ENCODE assay signal across 8 cellular contexts in genomic region chr5:100904259-100904822, GRCh38. TPM values are rescaled to one million over a fixed set of nuclear protein-coding genes. Genes with fewer than 3 reads are reported as not detected.
A peak's percentile ranks its signal among the peaks of the same experiment; 100 is the strongest.
DNase-seq lines count a peak whose midpoint lies in the region; ATAC-seq and TF ChIP-seq lines count a peak whose summit lies in the region.

No MANE protein-coding gene starts in this region.

- H2BK120ac ChIP-seq in IMR-90 (ENCODE audit: low read depth, low read length) (no peak overlapping the region), mesenchymal stem cell (ENCODE audit: low read depth, low read length) (no peak overlapping the region)

- H2BK12ac ChIP-seq in mesenchymal stem cell (ENCODE audit: low read length in 2 of 2): no peak overlapping the region

- no peak for TF ChIP-seq POLR2A in IMR-90 (IDR thresholded peaks at IDR 0.05; ENCODE audit: low read depth, low read length)

- peak overlapping the region; percentile 72 for H3K4me3 ChIP-seq in CD8-positive, alpha-beta T cell (ENCODE audit: low read depth, low read length)
- no peak overlapping the region for H3K4me3 ChIP-seq in IMR-90 (ENCODE audit: insufficient read depth, low read depth, low read length)
- H3K4me3 ChIP-seq in mesenchymal stem cell (ENCODE audit: insufficient read depth in 1 of 2, low read depth in 1 of 2, low read length in 2 of 2): peak overlapping the region in 1 of 2 experiments; percentile 87

- H2AFZ ChIP-seq in IMR-90 (replicated peaks; ENCODE audit: low read length, poor library complexity): peak overlapping the region; percentile 36
- H2AFZ ChIP-seq in mesenchymal stem cell (ENCODE audit: low read depth, low read length): no peak overlapping the region

- H2BK20ac ChIP-seq in IMR-90 (ENCODE audit: low read depth, low read length): no peak overlapping the region

- no peaks in the 10 kb centered on the region for H3K27me3 Mint-ChIP-seq in CD8-positive, alpha-beta T cell (ENCODE audit: low read depth)
- no peaks in the 10 kb centered on the region for H3K27me3 Mint-ChIP-seq in activated CD8-positive, alpha-beta memory T cell treated with anti-CD3 and anti-CD28 coated beads, Interleukin-2, amount 10 ng/mL, durations not matched to agents 7 days and 5 days
- H3K27me3 Mint-ChIP-seq in glutamatergic neuron (ENCODE audit: unreplicated experiment): peaks cover 18% of the 10 kb centered on the region

- dilution Hi-C loops in IMR-90 (cut with HindIII; ENCODE audit: low sequenced_read_pairs, unreplicated experiment): no loop called here

- H2BK15ac ChIP-seq in IMR-90 (ENCODE audit: low read depth, low read length) (no peak overlapping the region), mesenchymal stem cell (ENCODE audit: low read depth, poor library complexity, severe bottlenecking) (no peak overlapping the region)

- H3K36me3 ChIP-seq in CD8-positive, alpha-beta T cell (ENCODE audit: insufficient read depth, low read length): no peaks in the 10 kb centered on the region
- H3K36me3 ChIP-seq in IMR-90 (ENCODE audit: control insufficient read depth, insufficient read depth, low read length) (no peaks in the 10 kb centered on the region), mesenchymal stem cell (ENCODE audit: control insufficient read depth in 1 of 2, insufficient read depth in 2 of 2, low read depth in 1 of 2, low read length in 2 of 2) (no peaks in the 10 kb centered on the region)

- peak overlapping the region; percentile 97 for H3K27ac Mint-ChIP-seq in CD8-positive, alpha-beta T cell
- peak overlapping the region; percentile 94 for H3K27ac Mint-ChIP-seq in activated CD8-positive, alpha-beta memory T cell treated with anti-CD3 and anti-CD28 coated beads, Interleukin-2, amount 10 ng/mL, durations not matched to agents 7 days and 5 days
- no peak overlapping the region for H3K27ac Mint-ChIP-seq in glutamatergic neuron (ENCODE audit: unreplicated experiment)

- no peaks in the 10 kb centered on the region for H3K27me3 ChIP-seq in CD8-positive, alpha-beta T cell (ENCODE audit: insufficient read depth, low read length)
- H3K27me3 ChIP-seq in IMR-90 (ENCODE audit: control insufficient read depth, insufficient read depth, low read length) (peaks cover 26% of the 10 kb centered on the region), mesenchymal stem cell (ENCODE audit: control insufficient read depth in 1 of 2, insufficient read depth in 1 of 2, low read length in 2 of 2) (peaks cover 0 to 46% of the 10 kb centered on the region in 2 experiments)

- no peak for TF ChIP-seq RAD21 in IMR-90 (IDR thresholded peaks at IDR 0.05; ENCODE audit: low read length)

- no peak overlapping the region for H4K5ac ChIP-seq in IMR-90 (ENCODE audit: low read depth, low read length)

- ATAC-seq in CD8-positive, alpha-beta T cell: peak; percentile 15
- ATAC-seq in GM21381 (IDR thresholded peaks at IDR 0.05; ENCODE audit: unreplicated experiment) (peak; percentile 20), IMR-90 (ENCODE audit: low read depth) (no peak)
- ATAC-seq in activated CD8-positive, alpha-beta memory T cell treated with anti-CD3 and anti-CD28 coated beads, Interleukin-2, amount 10 ng/mL, durations not matched to agents 7 days and 5 days: peak; percentile 28

- H3K27ac ChIP-seq in CD8-positive, alpha-beta T cell (ENCODE audit: low read depth, low read length): peak overlapping the region; percentile 70
- H3K27ac ChIP-seq in IMR-90 (ENCODE audit: insufficient read depth, low read length) (no peak overlapping the region), mesenchymal stem cell (ENCODE audit: low read length, poor library complexity, severe bottlenecking) (no peak overlapping the region)

- no peaks in the 10 kb centered on the region for H3K79me1 ChIP-seq in IMR-90 (ENCODE audit: low read depth in 1 of 2, low read length in 2 of 2)
- H3K79me1 ChIP-seq in mesenchymal stem cell (replicated peaks; ENCODE audit: low read length, poor library complexity, severe bottlenecking): no peaks in the 10 kb centered on the region

- no peak overlapping the region for H4K91ac ChIP-seq in IMR-90 (ENCODE audit: insufficient read depth, low read depth, low read length)
- no peak overlapping the region for H4K91ac ChIP-seq in mesenchymal stem cell (ENCODE audit: low read length)

- no peak overlapping the region for H3K56ac ChIP-seq in IMR-90 (ENCODE audit: extremely low read depth, insufficient read depth, low read length)

- H3K18ac ChIP-seq in IMR-90 (ENCODE audit: low read depth, low read length) (no peak overlapping the region), mesenchymal stem cell (ENCODE audit: low read depth in 1 of 2, low read length in 2 of 2) (peak overlapping the region in 1 of 2 experiments; percentile 23)

- H2BK5ac ChIP-seq in IMR-90 (ENCODE audit: low read depth, low read length, poor library complexity, severe bottlenecking) (no peak overlapping the region), mesenchymal stem cell (ENCODE audit: low read depth, low read length, poor library complexity, severe bottlenecking) (no peak overlapping the region)

- POLR2A ChIA-PET in CD8-positive, alpha-beta T cell (lab: Charles Lee): interaction anchor here (0.7 to 5.7 kb wide), 3 partner anchors 14 to 1975 kb away, joined by 3 to 71 read pairs (median 10); no protein-coding TSS in a partner anchor
- POLR2A ChIA-PET in IMR-90 (lab: Charles Lee; ENCODE audit: unreplicated experiment): no interaction called here

- H4K8ac ChIP-seq in IMR-90 (ENCODE audit: low read depth in 2 of 2, low read length in 2 of 2): no peak overlapping the region
- H4K8ac ChIP-seq in mesenchymal stem cell (ENCODE audit: low read length): no peak overlapping the region

- H3K23ac ChIP-seq in IMR-90 (ENCODE audit: low read depth, low read length): no peak overlapping the region
- no peak overlapping the region for H3K23ac ChIP-seq in mesenchymal stem cell (ENCODE audit: low read length in 2 of 2)

- DNase-seq in CD8-positive, alpha-beta T cell: peak in 4 of 7 experiments; percentile 47 to 71 (median 57)
- DNase-seq in IMR-90 (no peak), glutamatergic neuron (no peak), hippocampal formation (lab: John Stamatoyannopoulos, UW) (no peak), mesenchymal stem cell (no peak)
- peak; percentile 85 for DNase-seq in activated CD8-positive, alpha-beta memory T cell treated with anti-CD3 and anti-CD28 coated beads, Interleukin-2, amount 10 ng/mL, durations not matched to agents 7 days and 5 days
- DNase-seq in stimulated activated CD4-positive, alpha-beta T cell treated with anti-CD3 and anti-CD28 coated beads, Interleukin-12 subunit alpha, Interleukin-12 subunit beta, amount 100 ng/mL, for 48 hours (ENCODE audit: low read depth in 2 of 3, low spot score in 1 of 3): peak in 2 of 3 donors; percentile 38 to 48

- peak overlapping the region; percentile 88 for H3K4me3 Mint-ChIP-seq in CD8-positive, alpha-beta T cell
- H3K4me3 Mint-ChIP-seq in activated CD8-positive, alpha-beta memory T cell treated with anti-CD3 and anti-CD28 coated beads, Interleukin-2, amount 10 ng/mL, durations not matched to agents 7 days and 5 days: peak overlapping the region; percentile 84
- H3K4me3 Mint-ChIP-seq in glutamatergic neuron (ENCODE audit: unreplicated experiment): peak overlapping the region; percentile 92

- intact Hi-C loops in CD8-positive, alpha-beta T cell (cut with DNase I, micrococcal nuclease): loop anchor here (5.0 kb wide), 8 partner anchors 38 to 1977 kb away; partner anchors contain the start of gene CHD1 (in 1 of the 2)
- intact Hi-C loops in IMR-90 (cut with micrococcal nuclease): no loop called here

- H3K14ac ChIP-seq in IMR-90 (replicated peaks; ENCODE audit: low read depth, low read length) (no peak overlapping the region), mesenchymal stem cell (ENCODE audit: low read length in 2 of 2) (no peak overlapping the region)

- H3K4me1 Mint-ChIP-seq in CD8-positive, alpha-beta T cell (ENCODE audit: low read depth): peaks cover 47% of the 10 kb centered on the region
- peaks cover 30% of the 10 kb centered on the region for H3K4me1 Mint-ChIP-seq in activated CD8-positive, alpha-beta memory T cell treated with anti-CD3 and anti-CD28 coated beads, Interleukin-2, amount 10 ng/mL, durations not matched to agents 7 days and 5 days
- H3K4me1 Mint-ChIP-seq in glutamatergic neuron (ENCODE audit: low read depth, unreplicated experiment): peaks cover 13% of the 10 kb centered on the region

- H3K9me3 Mint-ChIP-seq in CD8-positive, alpha-beta T cell: no peaks in the 10 kb centered on the region
- H3K9me3 Mint-ChIP-seq in activated CD8-positive, alpha-beta memory T cell treated with anti-CD3 and anti-CD28 coated beads, Interleukin-2, amount 10 ng/mL, durations not matched to agents 7 days and 5 days (ENCODE audit: low read depth): no peaks in the 10 kb centered on the region
- peaks cover 3% of the 10 kb centered on the region for H3K9me3 Mint-ChIP-seq in glutamatergic neuron (ENCODE audit: unreplicated experiment)

- TF ChIP-seq CTCF in CD8-positive, alpha-beta T cell (IDR thresholded peaks at IDR 0.05): no peak
- TF ChIP-seq CTCF in IMR-90 (conservative IDR thresholded peaks at IDR 0.05; ENCODE audit: low read depth, low read length): no peak
- TF ChIP-seq CTCF in glutamatergic neuron (IDR thresholded peaks at IDR 0.05; ENCODE audit: partially characterized antibody, unreplicated experiment): no peak

- H3K4ac ChIP-seq in IMR-90 (ENCODE audit: low read depth, low read length): no peak overlapping the region
- H3K4ac ChIP-seq in mesenchymal stem cell (ENCODE audit: low read depth in 1 of 2, low read length in 2 of 2): no peak overlapping the region

- in situ Hi-C loops in IMR-90 (cut with MboI; ENCODE audit: low sequenced_read_pairs): no loop called here

- BruUV-seq in IMR-90 (replicated peaks; lab: Mats Ljungman, UMichigan): no TSS peak

- CTCF ChIA-PET in CD8-positive, alpha-beta T cell (lab: Charles Lee): interaction anchor here (0.6 to 1.3 kb wide), 4 partner anchors 13 to 61 kb away, joined by 3 to 4 read pairs (median 4); no protein-coding TSS in a partner anchor
- CTCF ChIA-PET in IMR-90 (lab: Yijun Ruan, JAX): no interaction called here
- CTCF ChIA-PET in activated CD8-positive, alpha-beta memory T cell treated with anti-CD3 and anti-CD28 coated beads, Interleukin-2, amount 10 ng/mL, durations not matched to agents 7 days and 5 days (lab: Charles Lee): interaction anchor here (0.6 to 5.4 kb wide), 2 partner anchors 13 to 100 kb away, joined by 4 to 34 read pairs; no protein-coding TSS in a partner anchor

- no peak overlapping the region for H2AK5ac ChIP-seq in IMR-90 (ENCODE audit: low read depth, low read length)
- H2AK5ac ChIP-seq in mesenchymal stem cell (ENCODE audit: low read length, severe bottlenecking): no peak overlapping the region

- no peaks in the 10 kb centered on the region for H4K20me1 ChIP-seq in IMR-90 (ENCODE audit: insufficient read depth, low read length)

- H3K9ac ChIP-seq in IMR-90 (ENCODE audit: low read depth, low read length): no peak overlapping the region
- no peak overlapping the region for H3K9ac ChIP-seq in mesenchymal stem cell (ENCODE audit: low read length)

- H2AK9ac ChIP-seq in IMR-90 (replicated peaks; ENCODE audit: low read depth, low read length, poor library complexity): no peak overlapping the region

- no peak overlapping the region for H3K4me2 ChIP-seq in IMR-90 (ENCODE audit: low read depth, low read length)
- no peak overlapping the region for H3K4me2 ChIP-seq in mesenchymal stem cell (ENCODE audit: low read length, poor library complexity, severe bottlenecking)

- peaks cover 20% of the 10 kb centered on the region for H3K36me3 Mint-ChIP-seq in CD8-positive, alpha-beta T cell
- peaks cover 33% of the 10 kb centered on the region for H3K36me3 Mint-ChIP-seq in activated CD8-positive, alpha-beta memory T cell treated with anti-CD3 and anti-CD28 coated beads, Interleukin-2, amount 10 ng/mL, durations not matched to agents 7 days and 5 days
- no peaks in the 10 kb centered on the region for H3K36me3 Mint-ChIP-seq in glutamatergic neuron (ENCODE audit: unreplicated experiment)

- H3K4me1 ChIP-seq in CD8-positive, alpha-beta T cell (ENCODE audit: insufficient read depth, low read length): peaks cover 9% of the 10 kb centered on the region
- no peaks in the 10 kb centered on the region for H3K4me1 ChIP-seq in IMR-90 (ENCODE audit: control insufficient read depth, insufficient read depth, low read length)
- peaks cover 12% of the 10 kb centered on the region for H3K4me1 ChIP-seq in mesenchymal stem cell (ENCODE audit: control insufficient read depth, insufficient read depth, low read depth, low read length)

- H3K9me1 ChIP-seq in IMR-90 (ENCODE audit: insufficient read depth, low read length): no peaks in the 10 kb centered on the region

- 55% methylated on average over 6 of the region's 22 CpGs; no CpG with 5 or more reads in 1 of the 2 experiments for WGBS in IMR-90 (ENCODE audit: extremely low coverage in 2 of 2, insufficient read length in 1 of 2), 2 experiments
- WGBS in mesenchymal stem cell: 59% methylated on average over 22 of the region's 22 CpGs

- no peaks in the 10 kb centered on the region for H3K9me3 ChIP-seq in CD8-positive, alpha-beta T cell (ENCODE audit: low read length)
- no peaks in the 10 kb centered on the region for H3K9me3 ChIP-seq in IMR-90 (ENCODE audit: control insufficient read depth, insufficient read depth, low read length)
- H3K9me3 ChIP-seq in mesenchymal stem cell (ENCODE audit: control insufficient read depth, low read length): no peaks in the 10 kb centered on the region

RNA-seq across cellular contexts. Expression of gene ST8SIA4, which starts 1.3 kb away (rescaled TPM):
- 10 to 100 TPM; 15.6 to 16.4 TPM for total RNA-seq in CD8-positive, alpha-beta T cell
- total RNA-seq in IMR-90 (2012; rRNA removed) (under 0.01 and 0.18 TPM in 2 replicates), glutamatergic neuron (ENCODE audit: unreplicated experiment) (12.6 TPM)
- 0.01 and 0.02 TPM in 2 replicates for polyA plus RNA-seq in IMR-90 (2012; rRNA removed)
- polyA plus RNA-seq in IMR-90 (2012; cell fraction: cytosol; rRNA removed): 0.02 TPM in 1 of 2 replicates, not detected in the other
- polyA plus RNA-seq in IMR-90 (2012; cell fraction: nucleus; rRNA removed; ENCODE audit: low replicate concordance): 0.01 TPM in 1 of 2 replicates, not detected in the other
- 10 to 100 TPM; 53.3 to 59.3 TPM for total RNA-seq in activated CD8-positive, alpha-beta memory T cell treated with anti-CD3 and anti-CD28 coated beads, Interleukin-2, amount 10 ng/mL, durations not matched to agents 7 days and 5 days
- polyA plus RNA-seq in mesenchymal stem cell (2013, experiment 1 of 2): 0.76 TPM
- polyA plus RNA-seq in mesenchymal stem cell (2013, experiment 2 of 2): 0.85 TPM

Comparison
In these comparisons a context has a peak if more than half of its experiments do, and no peak if none do; other contexts are left out.
1. DNase-seq: peak in CD8-positive, alpha-beta T cell (4 of 7), activated CD8-positive, alpha-beta memory T cell treated with anti-CD3 and anti-CD28 coated beads, Interleukin-2, amount 10 ng/mL, durations not matched to agents 7 days and 5 days (single experiment) and stimulated activated CD4-positive, alpha-beta T cell treated with anti-CD3 and anti-CD28 coated beads, Interleukin-12 subunit alpha, Interleukin-12 subunit beta, amount 100 ng/mL, for 48 hours (2 of 3); none in IMR-90 (single experiment), glutamatergic neuron (single experiment), hippocampal formation (0 of 2) and mesenchymal stem cell (single experiment).
2. RNA of gene ST8SIA4, which starts 1.3 kb away (total RNA-seq): 53.3 to 59.3 TPM in activated CD8-positive, alpha-beta memory T cell treated with anti-CD3 and anti-CD28 coated beads, Interleukin-2, amount 10 ng/mL, durations not matched to agents 7 days and 5 days, 15.6 to 16.4 TPM in CD8-positive, alpha-beta T cell and 12.6 TPM in glutamatergic neuron (single experiment); under 0.01 to 0.18 TPM in IMR-90; every median in the first group is over 10 times any median in the second.
3. Peak in every context shown above with its lines, with median percentiles within 50 percentile points of each other: H3K4me3 Mint-ChIP-seq.